Comparison of ENCODE assay signal across 37 cellular contexts in genomic region chr1:239926184-239926583, GRCh38.
"Had no signal": no experiment of that assay in that cellular context is flagged by ENCODE, and none has a peak within 500 bp of the region (broad histone marks: within the 10 kb centered on the region; RNA-seq: fewer than 3 reads in every experiment).

No MANE protein-coding gene starts in this region.

- H3K9me3 ChIP-seq: ascending aorta had no signal

- H3K4me1 ChIP-seq: ascending aorta had no signal

- ATAC-seq: activated CD4-positive, alpha-beta T cell treated with anti-CD3 and anti-CD28 coated beads for 36 hours; activated CD4-positive, CD25-positive, alpha-beta regulatory T cell treated with anti-CD3 and anti-CD28 coated beads, Interleukin-2, amount 50 U/mL, for 24 hours; activated CD8-positive, alpha-beta memory T cell treated with anti-CD3 and anti-CD28 coated beads, Interleukin-2, amount 10 ng/mL, durations not matched to agents 7 days and 5 days; activated CD8-positive, alpha-beta T cell treated with anti-CD3 and anti-CD28 coated beads, Interleukin-2, amount 10 ng/mL, durations not matched to agents 7 days and 5 days; activated naive CD8-positive, alpha-beta T cell treated with anti-CD3 and anti-CD28 coated beads, Interleukin-2, amount 50 U/mL, for 24 hours; T-cell; T-helper 17 cell; WTC11 had no signal

- H3K36me3 ChIP-seq: ascending aorta, cardiac muscle cell, WERI-Rb-1 had no signal

- H3K27ac ChIP-seq: ascending aorta, cardiac muscle cell, WERI-Rb-1 had no signal

- DNase-seq: activated CD4-positive, alpha-beta memory T cell treated with anti-CD3 and anti-CD28 coated beads, Interleukin-2, amount 10 ng/mL, durations not matched to agents 7 days and 5 days; activated CD4-positive, alpha-beta T cell treated with anti-CD3 and anti-CD28 coated beads for 1 hour; activated CD4-positive, alpha-beta T cell treated with anti-CD3 and anti-CD28 coated beads for 36 hours; activated CD4-positive, alpha-beta T cell treated with anti-CD3 and anti-CD28 coated beads for 48 hours; activated CD4-positive, alpha-beta T cell treated with anti-CD3 and anti-CD28 coated beads, Interleukin-2, amount 10 ng/mL, durations not matched to agents 7 days and 5 days; activated CD4-positive, alpha-beta T cell treated with anti-CD3 and anti-CD28 coated beads, Interleukin-2, amount 50 U/mL, for 48 hours; activated CD4-positive, CD25-positive, alpha-beta regulatory T cell; activated CD8-positive, alpha-beta memory T cell treated with anti-CD3 and anti-CD28 coated beads for 24 hours; activated CD8-positive, alpha-beta memory T cell treated with anti-CD3 and anti-CD28 coated beads, Interleukin-2, amount 10 ng/mL, durations not matched to agents 7 days and 5 days; activated CD8-positive, alpha-beta memory T cell treated with anti-CD3 and anti-CD28 coated beads, Interleukin-2, amount 50 U/mL, for 48 hours; activated CD8-positive, alpha-beta T cell treated with anti-CD3 and anti-CD28 coated beads, Interleukin-2, amount 10 ng/mL, durations not matched to agents 7 days and 5 days; activated effector memory CD4-positive, alpha-beta T cell treated with Interleukin-2 at 50 U/mL for 16 hours; activated gamma-delta T cell; activated naive CD4-positive, alpha-beta T cell treated with anti-CD3 and anti-CD28 coated beads, Interleukin-2, amount 10 ng/mL, durations not matched to agents 7 days and 5 days; activated naive CD4-positive, alpha-beta T cell treated with Interleukin-2 at 50 U/mL for 16 hours; activated naive CD8-positive, alpha-beta T cell treated with anti-CD3 and anti-CD28 coated beads, Interleukin-2, amount 10 ng/mL, durations not matched to agents 7 days and 5 days; activated naive CD8-positive, alpha-beta T cell treated with anti-CD3 and anti-CD28 coated beads, Interleukin-2, amount 50 U/mL, for 24 hours; activated T-cell treated with anti-CD3 and anti-CD28 coated beads, Interleukin-2, amount 50 U/mL, for 24 hours; activated T-cell treated with anti-CD3 and anti-CD28 coated beads, Interleukin-2, amount 50 U/mL, for 48 hours; amygdala; anterior cingulate cortex; caudate nucleus; cerebellar nuclear complex; T-cell; T-helper 17 cell; T1000; WERI-Rb-1 had no signal

- H3K27me3 Mint-ChIP-seq: activated naive CD4-positive, alpha-beta T cell treated with anti-CD3 and anti-CD28 coated beads, Interleukin-2, amount 10 ng/mL, durations not matched to agents 7 days and 5 days; activated naive CD4-positive, alpha-beta T cell treated with anti-CD3 and anti-CD28 coated beads, Interleukin-2, amount 50 U/mL, for 24 hours; activated naive CD8-positive, alpha-beta T cell treated with anti-CD3 and anti-CD28 coated beads, Interleukin-2, amount 10 ng/mL, durations not matched to agents 7 days and 5 days; central memory CD8-positive, alpha-beta T cell had no signal

- H3K4me3 ChIP-seq: ascending aorta, cardiac muscle cell had no signal

- H3K27me3 ChIP-seq: ascending aorta, cardiac muscle cell had no signal

- FAIRE-seq: bronchial epithelial cell had no signal

- H3K36me3 Mint-ChIP-seq: activated CD8-positive, alpha-beta memory T cell treated with anti-CD3 and anti-CD28 coated beads, Interleukin-2, amount 10 ng/mL, durations not matched to agents 7 days and 5 days; activated naive CD4-positive, alpha-beta T cell treated with anti-CD3 and anti-CD28 coated beads, Interleukin-2, amount 10 ng/mL, durations not matched to agents 7 days and 5 days; activated naive CD4-positive, alpha-beta T cell treated with anti-CD3 and anti-CD28 coated beads, Interleukin-2, amount 50 U/mL, for 24 hours; activated naive CD8-positive, alpha-beta T cell; activated naive CD8-positive, alpha-beta T cell treated with anti-CD3 and anti-CD28 coated beads, Interleukin-2, amount 10 ng/mL, durations not matched to agents 7 days and 5 days; brain; T-cell had no signal

- H3K4me1 Mint-ChIP-seq: activated naive CD4-positive, alpha-beta T cell treated with anti-CD3 and anti-CD28 coated beads, Interleukin-2, amount 10 ng/mL, durations not matched to agents 7 days and 5 days; activated naive CD4-positive, alpha-beta T cell treated with anti-CD3 and anti-CD28 coated beads, Interleukin-2, amount 50 U/mL, for 24 hours; brain; central memory CD8-positive, alpha-beta T cell; T-cell had no signal

- H3K27ac Mint-ChIP-seq: activated CD4-positive, alpha-beta memory T cell treated with anti-CD3 and anti-CD28 coated beads, Interleukin-2, amount 10 ng/mL, durations not matched to agents 7 days and 5 days; activated CD4-positive, alpha-beta T cell treated with anti-CD3 and anti-CD28 coated beads for 36 hours; activated CD4-positive, alpha-beta T cell treated with anti-CD3 and anti-CD28 coated beads, Interleukin-2, amount 10 ng/mL, durations not matched to agents 7 days and 5 days; activated CD8-positive, alpha-beta memory T cell treated with anti-CD3 and anti-CD28 coated beads, Interleukin-2, amount 10 ng/mL, durations not matched to agents 7 days and 5 days; activated CD8-positive, alpha-beta T cell treated with anti-CD3 and anti-CD28 coated beads, Interleukin-2, amount 10 ng/mL, durations not matched to agents 7 days and 5 days; activated naive CD4-positive, alpha-beta T cell treated with anti-CD3 and anti-CD28 coated beads, Interleukin-2, amount 10 ng/mL, durations not matched to agents 7 days and 5 days; activated naive CD4-positive, alpha-beta T cell treated with anti-CD3 and anti-CD28 coated beads, Interleukin-2, amount 50 U/mL, for 24 hours; activated naive CD8-positive, alpha-beta T cell; activated naive CD8-positive, alpha-beta T cell treated with anti-CD3 and anti-CD28 coated beads, Interleukin-2, amount 10 ng/mL, durations not matched to agents 7 days and 5 days; activated naive CD8-positive, alpha-beta T cell treated with anti-CD3 and anti-CD28 coated beads, Interleukin-2, amount 50 U/mL, for 24 hours; activated T-cell treated with anti-CD3 and anti-CD28 coated beads, Interleukin-2, amount 50 U/mL, for 24 hours; activated T-helper 2 cell treated with anti-CD3 and anti-CD28 coated beads, Interferon-gamma antibody, Interleukin-2, Interleukin-4, amounts not matched to agents 10 μg/mL and 5 μg/mL and 100 μg/mL, durations not matched to agents 14 hours and 24 hours and 36 hours; brain; T-cell; T-helper 17 cell; WTC11 had no signal

- H3K4me3 Mint-ChIP-seq: activated CD4-positive, alpha-beta memory T cell treated with anti-CD3 and anti-CD28 coated beads, Interleukin-2, amount 10 ng/mL, durations not matched to agents 7 days and 5 days; activated CD4-positive, alpha-beta T cell treated with anti-CD3 and anti-CD28 coated beads for 36 hours; activated CD4-positive, alpha-beta T cell treated with anti-CD3 and anti-CD28 coated beads, Interleukin-2, amount 10 ng/mL, durations not matched to agents 7 days and 5 days; activated CD8-positive, alpha-beta memory T cell treated with anti-CD3 and anti-CD28 coated beads, Interleukin-2, amount 10 ng/mL, durations not matched to agents 7 days and 5 days; activated CD8-positive, alpha-beta T cell treated with anti-CD3 and anti-CD28 coated beads, Interleukin-2, amount 10 ng/mL, durations not matched to agents 7 days and 5 days; activated naive CD4-positive, alpha-beta T cell treated with anti-CD3 and anti-CD28 coated beads, Interleukin-2, amount 10 ng/mL, durations not matched to agents 7 days and 5 days; activated naive CD4-positive, alpha-beta T cell treated with anti-CD3 and anti-CD28 coated beads, Interleukin-2, amount 50 U/mL, for 24 hours; activated naive CD8-positive, alpha-beta T cell; activated naive CD8-positive, alpha-beta T cell treated with anti-CD3 and anti-CD28 coated beads, Interleukin-2, amount 10 ng/mL, durations not matched to agents 7 days and 5 days; activated naive CD8-positive, alpha-beta T cell treated with anti-CD3 and anti-CD28 coated beads, Interleukin-2, amount 50 U/mL, for 24 hours; activated T-cell treated with anti-CD3 and anti-CD28 coated beads, Interleukin-2, amount 50 U/mL, for 24 hours; brain; central memory CD8-positive, alpha-beta T cell; T-cell; T-helper 17 cell; WTC11 had no signal

- H3K9me3 Mint-ChIP-seq: activated CD4-positive, alpha-beta memory T cell treated with anti-CD3 and anti-CD28 coated beads, Interleukin-2, amount 10 ng/mL, durations not matched to agents 7 days and 5 days; activated CD4-positive, alpha-beta T cell treated with anti-CD3 and anti-CD28 coated beads, Interleukin-2, amount 10 ng/mL, durations not matched to agents 7 days and 5 days; activated naive CD4-positive, alpha-beta T cell treated with anti-CD3 and anti-CD28 coated beads, Interleukin-2, amount 10 ng/mL, durations not matched to agents 7 days and 5 days; activated naive CD4-positive, alpha-beta T cell treated with anti-CD3 and anti-CD28 coated beads, Interleukin-2, amount 50 U/mL, for 24 hours; activated naive CD8-positive, alpha-beta T cell treated with anti-CD3 and anti-CD28 coated beads, Interleukin-2, amount 10 ng/mL, durations not matched to agents 7 days and 5 days; activated naive CD8-positive, alpha-beta T cell treated with anti-CD3 and anti-CD28 coated beads, Interleukin-2, amount 50 U/mL, for 24 hours; activated T-cell treated with anti-CD3 and anti-CD28 coated beads, Interleukin-2, amount 50 U/mL, for 24 hours; activated T-helper 2 cell treated with anti-CD3 and anti-CD28 coated beads, Interferon-gamma antibody, Interleukin-2, Interleukin-4, amounts not matched to agents 10 μg/mL and 5 μg/mL and 100 μg/mL, durations not matched to agents 14 hours and 24 hours and 36 hours; central memory CD8-positive, alpha-beta T cell; T-cell had no signal
